Comparison of ENCODE assay signal across 24 cellular contexts in genomic region chrX:14427614-14428013, GRCh38.
DNase-seq lines count a peak whose midpoint lies in the region; ATAC-seq, FAIRE-seq and TF ChIP-seq lines count a peak whose summit lies in the region.
"Had no signal": no experiment of that assay in that cellular context is flagged by ENCODE, and none has a peak within 500 bp of the region (broad histone marks: within the 10 kb centered on the region; RNA-seq: fewer than 3 reads in every experiment).

No MANE protein-coding gene starts in this region.

- DNase-seq in astrocyte (ENCODE audit: low read depth) (no peak), left colon (no peak), pancreas (no peak), GM19239 (ENCODE audit: insufficient read length, low spot score) (no peak), DMS 273 (lab: John Stamatoyannopoulos, UW; ENCODE audit: unreplicated experiment) (no peak)
- DNase-seq: 8988T; ACHN; AML-193; BE2C; CD4-positive, alpha-beta T cell; CD8-positive, alpha-beta memory T cell; DMS53; DMS79 treated with DMSO at 0.1 percent for 48 hours; GF-D8; GM23248; H7; HCEC 1CT had no signal

- intact Hi-C loops in left colon (cut with DNase I, micrococcal nuclease) (no loop called here), pancreas (cut with DNase I) (no loop called here)

- 42 to 59% methylated on average over 1 of the region's 1 CpG for WGBS in pancreas, 2 donors

- no peaks in the 10 kb centered on the region for H3K27me3 ChIP-seq in astrocyte (ENCODE audit: insufficient read depth, low read length)
- peaks cover 0 to 6% (median 0%) of the 10 kb centered on the region in 4 donors for H3K27me3 ChIP-seq in pancreas
- H3K27me3 ChIP-seq: BE2C had no signal

- no peaks in the 10 kb centered on the region for H3K36me3 ChIP-seq in astrocyte (ENCODE audit: insufficient read depth, low read length)
- H3K36me3 ChIP-seq in pancreas = no peaks in the 10 kb centered on the region
- H3K36me3 ChIP-seq: BE2C; BLaER1 treated with 17β-estradiol and CSF1 and Interleukin-3, amounts not matched to agents 10 nM and 100 nM had no signal

- H3K4me3 ChIP-seq in astrocyte (ENCODE audit: insufficient read depth, low read depth, low read length) (no peak overlapping the region), pancreas (no peak overlapping the region)
- H3K4me3 ChIP-seq: A549; BLaER1 treated with 17β-estradiol and CSF1 and Interleukin-3, amounts not matched to agents 10 nM and 100 nM; GM23248 had no signal

- H3K4me3 Mint-ChIP-seq in astrocyte (ENCODE audit: unreplicated experiment) = no peak overlapping the region
- H3K4me3 Mint-ChIP-seq: CD14-positive monocyte; CD4-positive, alpha-beta T cell; CD8-positive, alpha-beta memory T cell had no signal

- TF ChIP-seq CTCF in astrocyte (IDR thresholded peaks at IDR 0.05; ENCODE audit: insufficient read depth, low read depth, low read length) (no peak), pancreas (IDR thresholded peaks at IDR 0.05) (no peak)

- H3K36me3 Mint-ChIP-seq in astrocyte (ENCODE audit: low read depth, unreplicated experiment) = no peaks in the 10 kb centered on the region
- H3K36me3 Mint-ChIP-seq: CD14-positive monocyte; CD8-positive, alpha-beta memory T cell had no signal

- no peaks in the 10 kb centered on the region for H3K4me1 Mint-ChIP-seq in astrocyte (ENCODE audit: low read depth, unreplicated experiment)
- H3K4me1 Mint-ChIP-seq: CD14-positive monocyte; CD8-positive, alpha-beta memory T cell had no signal

- no peak overlapping the region for H3K27ac Mint-ChIP-seq in astrocyte (ENCODE audit: unreplicated experiment)
- H3K27ac Mint-ChIP-seq: CD14-positive monocyte; CD4-positive, alpha-beta T cell; CD8-positive, alpha-beta memory T cell had no signal

- H3K79me2 ChIP-seq in astrocyte (ENCODE audit: insufficient read depth, low read length) = no peaks in the 10 kb centered on the region

- H3K9me3 Mint-ChIP-seq in astrocyte (ENCODE audit: unreplicated experiment) = no peaks in the 10 kb centered on the region
- H3K9me3 Mint-ChIP-seq: CD4-positive, alpha-beta T cell had no signal

- H3K9ac ChIP-seq in astrocyte (ENCODE audit: low read length) = no peak overlapping the region
- H3K9ac ChIP-seq: BLaER1 treated with 17β-estradiol and CSF1 and Interleukin-3, amounts not matched to agents 10 nM and 100 nM; GM23248 had no signal

- H3K4me1 ChIP-seq in astrocyte (ENCODE audit: insufficient read depth, low read length) (no peaks in the 10 kb centered on the region), pancreas (no peaks in the 10 kb centered on the region)
- H3K4me1 ChIP-seq: A549; BE2C; BLaER1 treated with 17β-estradiol and CSF1 and Interleukin-3, amounts not matched to agents 10 nM and 100 nM had no signal

- H2AFZ ChIP-seq in astrocyte (ENCODE audit: low read depth, low read length) = no peak overlapping the region
- H2AFZ ChIP-seq: GM23248 had no signal

- no peak overlapping the region for H3K27ac ChIP-seq in astrocyte (ENCODE audit: low read depth, low read length)
- H3K27ac ChIP-seq in pancreas = no peak overlapping the region
- H3K27ac ChIP-seq: A549; BLaER1 treated with 17β-estradiol and CSF1 and Interleukin-3, amounts not matched to agents 10 nM and 100 nM; GM23248 had no signal

- H4K20me1 ChIP-seq in astrocyte (ENCODE audit: insufficient read depth, low read length) = no peaks in the 10 kb centered on the region
- H4K20me1 ChIP-seq: BLaER1 treated with 17β-estradiol and CSF1 and Interleukin-3, amounts not matched to agents 10 nM and 100 nM had no signal

- FAIRE-seq in astrocyte (lab: Jason Lieb, UNC) = peak; percentile 74
- peak; percentile 51 for FAIRE-seq in pancreas (lab: Jason Lieb, UNC)
- no peak for FAIRE-seq in GM19239 (lab: Jason Lieb, UNC)
- FAIRE-seq: A549, D721Med, GM12891, GM18507 had no signal

- no peaks in the 10 kb centered on the region for H3K27me3 Mint-ChIP-seq in astrocyte (ENCODE audit: low read depth, unreplicated experiment)

- H3K9me3 ChIP-seq in astrocyte (ENCODE audit: insufficient read depth, low read depth, low read length) = no peaks in the 10 kb centered on the region
- H3K9me3 ChIP-seq in pancreas = no peaks in the 10 kb centered on the region
- H3K9me3 ChIP-seq: A549; BE2C; BLaER1 treated with 17β-estradiol and CSF1 and Interleukin-3, amounts not matched to agents 10 nM and 100 nM had no signal

- ATAC-seq in left colon = peak; percentile 86
- no peak for ATAC-seq in pancreas
- ATAC-seq in GM19397 (IDR thresholded peaks at IDR 0.05; ENCODE audit: unreplicated experiment) = no peak
- ATAC-seq: A549 had no signal

- no peak overlapping the region for H3K4me2 ChIP-seq in astrocyte (ENCODE audit: low read length)
- H3K4me2 ChIP-seq: A549; BLaER1 treated with 17β-estradiol and CSF1 and Interleukin-3, amounts not matched to agents 10 nM and 100 nM had no signal
